Comparison of ENCODE assay signal across 8 cellular contexts in genomic region chr2:72859831-72860262, GRCh38.
DNase-seq lines count a peak whose midpoint lies in the region; ATAC-seq lines count a peak whose summit lies in the region.

No MANE protein-coding gene starts in this region.

- peak; percentile 56 for DNase-seq in activated gamma-delta T cell treated with Interleukin-2 at 50 U/mL for 16 hours
- no peak for DNase-seq in activated gamma-delta T cell (lab: John Stamatoyannopoulos, UW)
- DNase-seq in NCI-H345 treated with DMSO at 0.1 percent for 48 hours (lab: John Stamatoyannopoulos, UW; ENCODE audit: unreplicated experiment) = peak; percentile 79
- DNase-seq in activated CD4-positive, alpha-beta T cell treated with anti-CD3 and anti-CD28 coated beads, Interleukin-2, amount 50 U/mL, for 4 hours = peak; percentile 52 to 54
- DNase-seq in effector CD4-positive, alpha-beta T cell = peak; percentile 44
- peak; percentile 78 for DNase-seq in midbrain (lab: John Stamatoyannopoulos, UW)
- peak; percentile 8 to 35 for DNase-seq in stimulated activated CD8-positive, alpha-beta memory T cell treated with anti-CD3 and anti-CD28 coated beads, Interleukin-7, amount 100 ng/mL, for 48 hours (ENCODE audit: extremely low read depth in 1 of 2, low read depth in 1 of 2)

- peak; percentile 46 for ATAC-seq in HG03095 (IDR thresholded peaks at IDR 0.05; ENCODE audit: unreplicated experiment)
